In the genomic region with DNA sequence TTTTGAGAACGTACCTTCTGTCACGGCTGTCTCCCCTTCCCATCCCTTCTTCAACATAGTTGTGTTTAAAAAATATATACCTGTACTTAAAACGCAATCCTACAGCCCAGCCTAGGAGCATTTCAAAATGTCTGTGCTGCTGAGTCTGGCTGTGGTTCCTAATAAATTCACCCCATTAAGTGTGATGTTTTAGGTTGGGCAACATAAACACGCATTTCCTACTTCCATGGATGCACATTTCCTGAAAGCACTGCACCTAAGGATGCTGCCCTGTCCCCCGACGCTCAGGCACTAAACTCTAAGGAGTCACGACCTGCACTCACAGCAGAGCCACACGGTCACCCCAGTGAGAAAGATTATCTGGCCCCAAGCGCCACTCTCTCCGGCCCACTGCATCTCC, we compare ENCODE assay signal across 8 cellular contexts. TPM values are rescaled to one million over a fixed set of nuclear protein-coding genes. Genes with fewer than 3 reads are reported as not detected.
DNase-seq lines count a peak whose midpoint lies in the region; ATAC-seq, FAIRE-seq and TF ChIP-seq lines count a peak whose summit lies in the region.

No MANE protein-coding gene starts in this region.

- peak overlapping the region; percentile 99 for H3K4me2 ChIP-seq in K562 (ENCODE audit: insufficient read depth, low read length)

- TF ChIP-seq EP300 in K562 (IDR thresholded peaks at IDR 0.05; ENCODE audit: low read length): no peak
- TF ChIP-seq EP300 in upper lobe of left lung (IDR thresholded peaks at IDR 0.05): no peak

- peak overlapping the region; percentile 96 for H3K9ac ChIP-seq in K562 (ENCODE audit: insufficient read depth in 1 of 2, low read depth in 2 of 2, low read length in 2 of 2)

- WGBS in K562 (ENCODE audit: insufficient coverage, low coverage, missing lambda C conversion rate): 1% methylated on average over 10 of the region's 10 CpGs
- 0 to 2% methylated on average over 10 of the region's 10 CpGs for WGBS in lower leg skin, 2 donors
- 3% methylated on average over 9 to 10 of the region's 10 CpGs for WGBS in upper lobe of left lung, 2 donors

- POLR2A ChIA-PET in K562 (lab: Yijun Ruan, JAX): interaction anchor here (0.7 kb wide), 1 partner anchor 129 kb away, joined by 4 read pairs; no protein-coding TSS in a partner anchor

- 0 out of 4 replicates have a peak, but pooled peaks of 1 of the 2 experiments have one; percentile 1 for TF ChIP-seq RAD21 in K562 (CRISPR knock-in tag; conservative IDR thresholded peaks at IDR 0.05 in 1 of 2, IDR thresholded peaks at IDR 0.05 in 1 of 2)

- H3K36me3 ChIP-seq in K562 (ENCODE audit: control insufficient read depth, insufficient read depth, low read length): peaks cover 6% of the 10 kb centered on the region
- no peaks in the 10 kb centered on the region for H3K36me3 ChIP-seq in upper lobe of left lung

- CTCF ChIA-PET in K562 (lab: Yijun Ruan, JAX; ENCODE audit: low intra/inter-chr PET ratio): no interaction called here

- no peak for TF ChIP-seq CTCF in K562 (IDR thresholded peaks at IDR 0.05 in 2 of 3, conservative IDR thresholded peaks at IDR 0.05 in 1 of 3; ENCODE audit: insufficient read depth in 2 of 3, low read depth in 1 of 3, low read length in 3 of 3)
- TF ChIP-seq CTCF in lower leg skin (IDR thresholded peaks at IDR 0.05): no peak
- TF ChIP-seq CTCF in upper lobe of left lung (IDR thresholded peaks at IDR 0.05): no peak

- H3K4me1 Mint-ChIP-seq in stimulated activated naive CD8-positive, alpha-beta T cell treated with anti-CD3 and anti-CD28 coated beads, Interleukin-15, Interleukin-2, amounts not matched to agents 100 ng/mL and 50 ng/mL, for 24 hours (ENCODE audit: low read depth): peaks cover 57% of the 10 kb centered on the region

- H3K9me3 ChIP-seq in K562 (replicated peaks; ENCODE audit: control insufficient read depth, insufficient read depth, low read depth, low read length): peaks cover 6% of the 10 kb centered on the region; the same call in 1 of the 2 replicates
- no peaks in the 10 kb centered on the region for H3K9me3 ChIP-seq in upper lobe of left lung

- intact Hi-C loops in K562 (cut with micrococcal nuclease) (loop anchor here (2.0 to 5.0 kb wide), 2 partner anchors 70 to 161 kb away; no protein-coding TSS in a partner anchor), lower leg skin (cut with DNase I; ENCODE audit: low total_unique reads) (loop anchor here (10.0 kb wide), 1 partner anchor 123 kb away; the partner anchor contains the start of gene TRAF3IP2)

- peaks cover 22% of the 10 kb centered on the region for H3K36me3 Mint-ChIP-seq in stimulated activated naive CD8-positive, alpha-beta T cell treated with anti-CD3 and anti-CD28 coated beads, Interleukin-15, Interleukin-2, amounts not matched to agents 100 ng/mL and 50 ng/mL, for 24 hours (ENCODE audit: low read depth)

- in situ Hi-C loops in K562 (cut with MboI): no loop called here

- FAIRE-seq in K562 (lab: Jason Lieb, UNC): no peak

- H3K27me3 ChIP-seq in K562 (ENCODE audit: control insufficient read depth in 2 of 2, insufficient read depth in 2 of 2, low read length in 2 of 2): no peaks in the 10 kb centered on the region
- no peaks in the 10 kb centered on the region for H3K27me3 ChIP-seq in upper lobe of left lung

- H3K4me3 Mint-ChIP-seq in stimulated activated naive CD8-positive, alpha-beta T cell treated with anti-CD3 and anti-CD28 coated beads, Interleukin-15, Interleukin-2, amounts not matched to agents 100 ng/mL and 50 ng/mL, for 24 hours: peak overlapping the region; percentile 98

- H3K79me2 ChIP-seq in K562 (ENCODE audit: control insufficient read depth, insufficient read depth, low read length): peaks cover 87% of the 10 kb centered on the region

- no peak for ATAC-seq in stimulated activated naive CD8-positive, alpha-beta T cell treated with anti-CD3 and anti-CD28 coated beads, Interleukin-15, Interleukin-2, amounts not matched to agents 100 U/mL and 50 U/mL, for 24 hours
- ATAC-seq in K562: peak; percentile 29
- ATAC-seq in upper lobe of left lung (ENCODE audit: low FRiP score in 2 of 2): peak in 1 of 2 donors; percentile 3

- H3K27ac ChIP-seq in K562 (ENCODE audit: extremely low read depth, low read depth, low read length): peak overlapping the region; percentile 96
- H3K27ac ChIP-seq in upper lobe of left lung: peak overlapping the region; percentile 99 to 100 (median 99)

- no peaks in the 10 kb centered on the region for H3K27me3 Mint-ChIP-seq in stimulated activated naive CD8-positive, alpha-beta T cell treated with anti-CD3 and anti-CD28 coated beads, Interleukin-15, Interleukin-2, amounts not matched to agents 100 ng/mL and 50 ng/mL, for 24 hours

- peak overlapping the region; percentile 96 for H3K27ac Mint-ChIP-seq in stimulated activated naive CD8-positive, alpha-beta T cell treated with anti-CD3 and anti-CD28 coated beads, Interleukin-15, Interleukin-2, amounts not matched to agents 100 ng/mL and 50 ng/mL, for 24 hours

- H3K9me1 ChIP-seq in K562 (ENCODE audit: control insufficient read depth, insufficient read depth, low read length): no peaks in the 10 kb centered on the region

- peaks cover 9 to 21% of the 10 kb centered on the region in 2 experiments; a peak in 4 of 5 replicates for H3K4me1 ChIP-seq in K562 (replicated peaks in 1 of 2; ENCODE audit: control insufficient read depth in 2 of 2, insufficient read depth in 2 of 2, low read length in 2 of 2)
- peaks cover 38 to 51% (median 44%) of the 10 kb centered on the region in 4 donors for H3K4me1 ChIP-seq in upper lobe of left lung

- H2AFZ ChIP-seq in K562 (ENCODE audit: low read depth, low read length): peak overlapping the region; percentile 71

- H3K9me3 Mint-ChIP-seq in stimulated activated naive CD8-positive, alpha-beta T cell treated with anti-CD3 and anti-CD28 coated beads, Interleukin-15, Interleukin-2, amounts not matched to agents 100 ng/mL and 50 ng/mL, for 24 hours: no peaks in the 10 kb centered on the region

- DNase-seq in stimulated activated naive CD8-positive, alpha-beta T cell treated with anti-CD3 and anti-CD28 coated beads, Interleukin-15, Interleukin-2, amounts not matched to agents 100 U/mL and 50 U/mL, for 24 hours: no peak
- peak; percentile 27 for DNase-seq in HuH-7.5 (ENCODE audit: low spot score)
- DNase-seq in K562 (ENCODE audit: extremely low read depth in 1 of 4, low spot score in 3 of 4): peak in 1 of 4 experiments; percentile 31
- DNase-seq in lower leg skin (ENCODE audit: low spot score in 2 of 2): no peak
- no peak for DNase-seq in upper lobe of left lung
- no peak for DNase-seq in T-helper 9 cell
- DNase-seq in NK-92 (lab: John Stamatoyannopoulos, UW; ENCODE audit: unreplicated experiment): no peak

- BruUV-seq in K562 (replicated peaks; lab: Mats Ljungman, UMichigan): no TSS peak

- H3K4me3 ChIP-seq in K562 (peak overlapping the region; percentile 87), lower leg skin (ENCODE audit: low read depth, poor library complexity, severe bottlenecking) (peak overlapping the region; percentile 99), upper lobe of left lung (peak overlapping the region; percentile 68 to 98 (median 78))

- TF ChIP-seq POLR2A in K562 (conservative IDR thresholded peaks at IDR 0.05): no peak
- TF ChIP-seq POLR2A in lower leg skin (IDR thresholded peaks at IDR 0.05): no peak
- TF ChIP-seq POLR2A in upper lobe of left lung (IDR thresholded peaks at IDR 0.05): peak in 1 of 4 donors; percentile 43

- no peaks in the 10 kb centered on the region for H4K20me1 ChIP-seq in K562 (replicated peaks; ENCODE audit: control insufficient read depth, insufficient read depth, low read length)

TF ChIP-seq in K562, 482 proteins besides CTCF, POLR2A, EP300 and RAD21 (continues in another document):
- TF ChIP-seq BHLHE40 (IDR thresholded peaks at IDR 0.05; ENCODE audit: low read length) (no peak), SMC3 (conservative IDR thresholded peaks at IDR 0.05; ENCODE audit: insufficient read depth, low read depth, low read length) (no peak), MED1 (CRISPR knock-in tag; IDR thresholded peaks at IDR 0.05; ENCODE audit: borderline replicate concordance) (no peak)
- TF ChIP-seq, protein P1, sequence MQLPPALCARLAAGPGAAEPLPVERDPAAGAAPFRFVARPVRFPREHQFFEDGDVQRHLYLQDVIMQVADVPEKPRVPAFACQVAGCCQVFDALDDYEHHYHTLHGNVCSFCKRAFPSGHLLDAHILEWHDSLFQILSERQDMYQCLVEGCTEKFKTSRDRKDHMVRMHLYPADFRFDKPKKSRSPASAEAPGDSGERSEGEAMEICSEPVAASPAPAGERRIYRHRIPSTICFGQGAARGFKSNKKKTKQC (CRISPR knock-in tag; IDR thresholded peaks at IDR 0.05): no peak

RNA-seq across cellular contexts. Expression of gene REV3L, which starts 1.2 kb away (rescaled TPM):
- total RNA-seq in K562 (2011; cell fraction: chromatin; rRNA removed; ENCODE audit: low replicate concordance): 20.0 and 85.9 TPM in 2 replicates
- total RNA-seq in K562 (2011; cell fraction: nucleolus; rRNA removed): 9.3 and 16.7 TPM in 2 replicates
- total RNA-seq in K562 (2011; cell fraction: nucleoplasm; rRNA removed): 25.5 and 35.3 TPM in 2 replicates
- total RNA-seq in K562 (2014; rRNA removed) (13.0 and 14.4 TPM in 2 replicates), K562 (2014; rRNA removed; fragmentation: Illumina TruSeq; extraction: Trizol) (22.1 and 23.5 TPM in 2 replicates), K562 (2015; rRNA removed; fragmentation: Illumina TruSeq; extraction: Trizol) (22.5 and 24.4 TPM in 2 replicates), K562 (2021) (12.1 and 16.6 TPM in 2 replicates), lower leg skin (10 to 100 TPM; 25.9 to 45.9 (median 28.6) TPM), upper lobe of left lung (100 to 1,000 TPM in 1 of 6 donors, 10 to 100 TPM in 5; 29.7 to 106 (median 38.0) TPM)
- polyA plus RNA-seq in K562 (2011; rRNA removed) (11.7 and 16.7 TPM in 2 replicates), K562 (2014; fragmentation: Illumina TruSeq; extraction: Trizol) (10.9 and 16.8 TPM in 2 replicates), K562 (2014; fragmentation: Nextera tagmentation; extraction: Ambion mirVana) (1 to 10 TPM; 5.5 to 6.2 TPM), K562 (2014; rRNA removed) (9.1 and 11.5 TPM in 2 replicates)
- polyA plus RNA-seq in K562 (2011; cell fraction: cytosol; rRNA removed): 3.3 and 6.2 TPM in 2 replicates
- 9.2 and 12.9 TPM in 2 replicates for polyA plus RNA-seq in K562 (2011; cell fraction: nucleus; rRNA removed)
- 7.7 and 8.1 TPM in 2 replicates for polyA plus RNA-seq in K562 (2012)
- 40.9 and 47.2 TPM in 2 replicates for polyA minus RNA-seq in K562 (2011; rRNA and poly(A)+ RNA removed)
- polyA minus RNA-seq in K562 (2011; cell fraction: cytosol; rRNA and poly(A)+ RNA removed): 11.5 and 13.4 TPM in 2 replicates
- 28.9 and 41.9 TPM in 2 replicates for polyA minus RNA-seq in K562 (2011; cell fraction: nucleus; rRNA and poly(A)+ RNA removed)
